Comparison of ENCODE assay signal across 16 cellular contexts in genomic region chr1:25559996-25560395, GRCh38. TPM values are rescaled to one million over a fixed set of nuclear protein-coding genes. Genes with fewer than 3 reads are reported as not detected.
DNase-seq lines count a peak whose midpoint lies in the region; ATAC-seq, FAIRE-seq and TF ChIP-seq lines count a peak whose summit lies in the region.
"Had no signal": no experiment of that assay in that cellular context is flagged by ENCODE, and none has a peak within 500 bp of the region (broad histone marks: within the 10 kb centered on the region; RNA-seq: fewer than 3 reads in every experiment).

No MANE protein-coding gene starts in this region.

- no peak overlapping the region for H3K4me3 ChIP-seq in endothelial cell of umbilical vein (replicated peaks in 1 of 3; ENCODE audit: insufficient read depth in 1 of 3, low read depth in 1 of 3, low read length in 3 of 3)
- H3K4me3 ChIP-seq in HAP-1, result no peak overlapping the region
- H3K4me3 ChIP-seq: body of pancreas, heart left ventricle had no signal

- no peaks in the 10 kb centered on the region for H4K20me1 ChIP-seq in endothelial cell of umbilical vein (replicated peaks; ENCODE audit: control insufficient read depth, extremely low read depth, insufficient read depth, low read length)

- POLR2A ChIA-PET in T-cell (lab: Charles Lee) (no interaction called here), endothelial cell of umbilical vein (lab: Charles Lee) (no interaction called here)

- peak overlapping the region; percentile 94 for H3K27ac Mint-ChIP-seq in activated naive CD4-positive, alpha-beta T cell treated with anti-CD3 and anti-CD28 coated beads, Interleukin-2, amount 10 ng/mL, durations not matched to agents 7 days and 5 days
- H3K27ac Mint-ChIP-seq in T-cell, result peak overlapping the region; percentile 97 to 100

- H3K4me1 Mint-ChIP-seq in activated naive CD4-positive, alpha-beta T cell treated with anti-CD3 and anti-CD28 coated beads, Interleukin-2, amount 10 ng/mL, durations not matched to agents 7 days and 5 days, result peaks cover 99% of the 10 kb centered on the region
- peaks cover 88 to 96% (median 92%) of the 10 kb centered on the region in 3 donors for H3K4me1 Mint-ChIP-seq in T-cell

- no peak for ATAC-seq in T-cell (replicated peaks in 1 of 4)
- ATAC-seq: body of pancreas had no signal

- no peaks in the 10 kb centered on the region for H3K9me3 ChIP-seq in endothelial cell of umbilical vein (replicated peaks; ENCODE audit: control insufficient read depth, insufficient read depth, low read length)
- no peaks in the 10 kb centered on the region for H3K9me3 ChIP-seq in HAP-1
- H3K9me3 ChIP-seq: body of pancreas, heart left ventricle had no signal

- H3K9ac ChIP-seq in endothelial cell of umbilical vein (replicated peaks; ENCODE audit: extremely low read depth, insufficient read depth, low read length), result no peak overlapping the region

- peaks cover 70% of the 10 kb centered on the region for H3K36me3 Mint-ChIP-seq in activated naive CD4-positive, alpha-beta T cell treated with anti-CD3 and anti-CD28 coated beads, Interleukin-2, amount 10 ng/mL, durations not matched to agents 7 days and 5 days
- peaks cover 54% of the 10 kb centered on the region for H3K36me3 Mint-ChIP-seq in T-cell

- BruUV-seq in endothelial cell of umbilical vein (replicated peaks; lab: Mats Ljungman, UMichigan), result no TSS peak

- no peak overlapping the region for H3K4me2 ChIP-seq in endothelial cell of umbilical vein (ENCODE audit: insufficient read depth, low read length)

- CTCF ChIA-PET in activated naive CD4-positive, alpha-beta T cell treated with anti-CD3 and anti-CD28 coated beads, Interleukin-2, amount 10 ng/mL, durations not matched to agents 7 days and 5 days (lab: Charles Lee), result interaction anchor here (0.7 to 1.8 kb wide), 2 partner anchors 15 to 39 kb away, joined by 3 to 4 read pairs; no protein-coding TSS in a partner anchor
- CTCF ChIA-PET in T-cell (lab: Charles Lee), result no interaction called here
- CTCF ChIA-PET in endothelial cell of umbilical vein (lab: Charles Lee), result interaction anchor here (1.8 kb wide), 1 partner anchor 13 kb away, joined by 11 read pairs; no protein-coding TSS in a partner anchor

- no peaks in the 10 kb centered on the region for H3K79me2 ChIP-seq in endothelial cell of umbilical vein (ENCODE audit: control insufficient read depth, insufficient read depth, low read length)

- no peak overlapping the region for H3K4me3 Mint-ChIP-seq in activated naive CD4-positive, alpha-beta T cell treated with anti-CD3 and anti-CD28 coated beads, Interleukin-2, amount 10 ng/mL, durations not matched to agents 7 days and 5 days
- peak overlapping the region in 2 of 3 donors; percentile 13 to 99 for H3K4me3 Mint-ChIP-seq in T-cell

- peaks cover 0 to 8% of the 10 kb centered on the region in 2 experiments for H3K36me3 ChIP-seq in endothelial cell of umbilical vein (ENCODE audit: control insufficient read depth in 2 of 2, extremely low read depth in 1 of 2, insufficient read depth in 2 of 2, low read length in 2 of 2)
- peaks cover 3% of the 10 kb centered on the region; the same call in 1 of the 2 replicates for H3K36me3 ChIP-seq in HAP-1 (replicated peaks)

- no peaks in the 10 kb centered on the region for H3K9me1 ChIP-seq in endothelial cell of umbilical vein (replicated peaks; ENCODE audit: control insufficient read depth, extremely low read depth, insufficient read depth, low read length)

- H3K4me1 ChIP-seq in endothelial cell of umbilical vein (ENCODE audit: control insufficient read depth, extremely low read depth, insufficient read depth, low read length) (peaks cover 43% of the 10 kb centered on the region), HAP-1 (no peaks in the 10 kb centered on the region)
- H3K4me1 ChIP-seq: body of pancreas had no signal

- H3K9me3 Mint-ChIP-seq in activated naive CD4-positive, alpha-beta T cell treated with anti-CD3 and anti-CD28 coated beads, Interleukin-2, amount 10 ng/mL, durations not matched to agents 7 days and 5 days, result no peaks in the 10 kb centered on the region
- no peaks in the 10 kb centered on the region for H3K9me3 Mint-ChIP-seq in T-cell

- intact Hi-C loops in endothelial cell of umbilical vein (cut with micrococcal nuclease), result no loop called here

- in situ Hi-C loops in HAP-1 (cut with MboI; ENCODE audit: low sequenced_read_pairs), result no loop called here

- H3K27me3 Mint-ChIP-seq in activated naive CD4-positive, alpha-beta T cell treated with anti-CD3 and anti-CD28 coated beads, Interleukin-2, amount 10 ng/mL, durations not matched to agents 7 days and 5 days, result no peaks in the 10 kb centered on the region
- no peaks in the 10 kb centered on the region for H3K27me3 Mint-ChIP-seq in T-cell

- TF ChIP-seq CTCF in endothelial cell of umbilical vein (IDR thresholded peaks at IDR 0.05; ENCODE audit: extremely low read depth in 1 of 2, insufficient read depth in 1 of 2, low read depth in 1 of 2, low read length in 2 of 2), result no peak
- no peak for TF ChIP-seq CTCF in GM10266 (IDR thresholded peaks at IDR 0.05; ENCODE audit: control insufficient read depth, insufficient read depth, low read depth, missing control alignments)

- peak overlapping the region; percentile 2 for H2AFZ ChIP-seq in endothelial cell of umbilical vein (ENCODE audit: low read depth, low read length)

- DNase-seq in activated naive CD4-positive, alpha-beta T cell treated with anti-CD3 and anti-CD28 coated beads, Interleukin-2, amount 10 ng/mL, durations not matched to agents 7 days and 5 days, result peak; percentile 34
- no peak for DNase-seq in activated naive CD4-positive, alpha-beta T cell treated with anti-CD3 and anti-CD28 coated beads, Interleukin-2, amount 50 U/mL, for 16 hours
- DNase-seq in T-cell (peak in 1 of 34 experiments; percentile 13), endothelial cell of umbilical vein (ENCODE audit: low read depth, low spot score) (peak; percentile 40), KG1 (lab: John Stamatoyannopoulos, UW) (no peak), HAP-1 (ENCODE audit: low spot score in 2 of 2) (no peak), GM10266 (ENCODE audit: extremely low spot score) (no peak)
- DNase-seq: activated effector memory CD4-positive, alpha-beta T cell treated with Interleukin-2 at 50 U/mL for 16 hours; body of pancreas; COR-L47; effector CD4-positive, alpha-beta T cell; NCI-H187 treated with DMSO at 0.1 percent for 48 hours; NCI-H446 had no signal

- no peaks in the 10 kb centered on the region for H3K27me3 ChIP-seq in endothelial cell of umbilical vein (ENCODE audit: control insufficient read depth in 2 of 2, insufficient read depth in 2 of 2, low read length in 2 of 2)
- no peaks in the 10 kb centered on the region for H3K27me3 ChIP-seq in HAP-1 (ENCODE audit: low read depth)
- H3K27me3 ChIP-seq: body of pancreas, heart left ventricle had no signal

- H3K27ac ChIP-seq in endothelial cell of umbilical vein (ENCODE audit: insufficient read depth, low read depth, low read length), result no peak overlapping the region
- peak overlapping the region; percentile 97 for H3K27ac ChIP-seq in temporal lobe (ENCODE audit: low read depth, low read length)
- H3K27ac ChIP-seq: body of pancreas had no signal

- TF ChIP-seq POLR2A in endothelial cell of umbilical vein (IDR thresholded peaks at IDR 0.05; ENCODE audit: low read depth, low read length), result no peak

- dilution Hi-C loops in endothelial cell of umbilical vein (cut with MboI; ENCODE audit: extremely low pct_ligation_motif_present, low sequenced_read_pairs), result no loop called here

- FAIRE-seq in endothelial cell of umbilical vein (lab: Jason Lieb, UNC), result peak; percentile 79
- FAIRE-seq: urothelium cell line had no signal

TF ChIP-seq in endothelial cell of umbilical vein, 7 proteins besides CTCF, POLR2A, EP300 and RAD21:
- no peak for TF ChIP-seq GATA2 (IDR thresholded peaks at IDR 0.05; ENCODE audit: insufficient read depth, insufficient read length, low read depth, low read length)
- TF ChIP-seq FOS (IDR thresholded peaks at IDR 0.05; ENCODE audit: borderline replicate concordance, insufficient read depth, low read length), result no peak
- TF ChIP-seq MYC (IDR thresholded peaks at IDR 0.05; ENCODE audit: low read depth, low read length), result no peak
- TF ChIP-seq POLR2AphosphoS5 (IDR thresholded peaks at IDR 0.05; ENCODE audit: insufficient read depth, low read depth, low read length), result no peak
- TF ChIP-seq EZH2 (IDR thresholded peaks at IDR 0.05; ENCODE audit: borderline replicate concordance, low read depth, low read length, severe bottlenecking), result no peak
- no peak for TF ChIP-seq JUN (IDR thresholded peaks at IDR 0.05; ENCODE audit: borderline replicate concordance, insufficient read depth, insufficient read length, low read depth)
- no peak for TF ChIP-seq MAX (IDR thresholded peaks at IDR 0.05; ENCODE audit: insufficient read depth, insufficient read length)

RNA-seq across cellular contexts. Expression of gene LDLRAP1, which starts 16.6 kb away (rescaled TPM):
- total RNA-seq in T-cell (100 to 1,000 TPM; 143 to 298 (median 222) TPM), endothelial cell of umbilical vein (20.8 and 24.7 TPM in 2 replicates), temporal lobe (0.98 TPM)
- 23.1 and 23.6 TPM in 2 replicates for polyA plus RNA-seq in endothelial cell of umbilical vein
- polyA plus RNA-seq in endothelial cell of umbilical vein (2011; cell fraction: cytosol; rRNA removed), result 22.0 and 22.9 TPM in 2 replicates
- 27.0 and 29.1 TPM in 2 replicates for polyA plus RNA-seq in endothelial cell of umbilical vein (2011; cell fraction: nucleus; rRNA removed)
- polyA plus RNA-seq in endothelial cell of umbilical vein (2012), result 13.5 and 14.5 TPM in 2 replicates
- 19.0 and 19.5 TPM in 2 replicates for polyA minus RNA-seq in endothelial cell of umbilical vein
- polyA minus RNA-seq in endothelial cell of umbilical vein (2011; cell fraction: cytosol; rRNA and poly(A)+ RNA removed), result 12.2 TPM
- 8.3 and 8.6 TPM in 2 replicates for polyA minus RNA-seq in endothelial cell of umbilical vein (2011; cell fraction: nucleus; rRNA and poly(A)+ RNA removed)

RNA-seq across cellular contexts. Expression of gene MAN1C1, which starts 56.6 kb away (rescaled TPM):
- 10 to 100 TPM; 57.5 to 90.5 (median 65.5) TPM for total RNA-seq in T-cell
- 0.85 and 4.0 TPM in 2 replicates for total RNA-seq in endothelial cell of umbilical vein
- 1.5 and 1.7 TPM in 2 replicates for polyA plus RNA-seq in endothelial cell of umbilical vein
- 0.63 and 1.2 TPM in 2 replicates for polyA plus RNA-seq in endothelial cell of umbilical vein (2011; cell fraction: cytosol; rRNA removed)
- polyA plus RNA-seq in endothelial cell of umbilical vein (2011; cell fraction: nucleus; rRNA removed), result 1.1 and 1.4 TPM in 2 replicates
- polyA plus RNA-seq in endothelial cell of umbilical vein (2012), result 0.50 and 0.63 TPM in 2 replicates
- polyA minus RNA-seq in endothelial cell of umbilical vein, result 1.3 and 2.0 TPM in 2 replicates
- polyA minus RNA-seq in endothelial cell of umbilical vein (2011; cell fraction: cytosol; rRNA and poly(A)+ RNA removed), result not detected
- polyA minus RNA-seq in endothelial cell of umbilical vein (2011; cell fraction: nucleus; rRNA and poly(A)+ RNA removed), result 0.14 and 1.3 TPM in 2 replicates
- total RNA-seq in temporal lobe, result 6.9 TPM

Comparison
In these comparisons a context has a peak if more than half of its experiments do, and no peak if none do; other contexts are left out.
1. DNase-seq: peak in activated naive CD4-positive, alpha-beta T cell treated with anti-CD3 and anti-CD28 coated beads, Interleukin-2, amount 10 ng/mL, durations not matched to agents 7 days and 5 days (single experiment) and endothelial cell of umbilical vein (single experiment); none in activated naive CD4-positive, alpha-beta T cell treated with anti-CD3 and anti-CD28 coated beads, Interleukin-2, amount 50 U/mL, for 16 hours (single experiment), KG1 (single experiment), HAP-1 (0 of 2) and GM10266 (single experiment).
2. RNA of gene LDLRAP1, which starts 16.6 kb away (total RNA-seq): 143 to 298 TPM in T-cell and 20.8 to 24.7 TPM in endothelial cell of umbilical vein; 0.98 TPM in temporal lobe (single experiment); every median in the first group is over 10 times any median in the second.
3. CTCF ChIA-PET loops: an anchor here in activated naive CD4-positive, alpha-beta T cell treated with anti-CD3 and anti-CD28 coated beads, Interleukin-2, amount 10 ng/mL, durations not matched to agents 7 days and 5 days (0.7 to 1.8 kb wide) and endothelial cell of umbilical vein (1.8 kb wide); none called in T-cell.